26 cellular contexts compared by ENCODE assay signal in genomic region chr1:36692465-36692864, GRCh38.
"Had no signal": no experiment of that assay in that cellular context is flagged by ENCODE, and none has a peak within 500 bp of the region (broad histone marks: within the 10 kb centered on the region; RNA-seq: fewer than 3 reads in every experiment).

No MANE protein-coding gene starts in this region.

- H3K4me1 ChIP-seq: pancreas, psoas muscle, right lobe of liver, sigmoid colon, stomach, thyroid gland, tibial nerve, upper lobe of left lung, vagina had no signal

- H3K4me1 Mint-ChIP-seq: naive thymus-derived CD8-positive, alpha-beta T cell; nephron progenitor cell; neural crest cell; stimulated activated effector memory CD8-positive, alpha-beta T cell treated with anti-CD3 and anti-CD28 coated beads, Interleukin-12 subunit alpha, Interleukin-12 subunit beta, amount 100 ng/mL, for 72 hours; stimulated activated naive B cell treated with anti-CD40 and anti-IgM and Interleukin-4, amounts not matched to agents 10 μg/mL and 1 μg/mL and 100 μg/mL, for 72 hours had no signal

- H3K27me3 ChIP-seq: pancreas, right lobe of liver, thyroid gland, upper lobe of left lung, vagina had no signal

- H3K36me3 ChIP-seq: pancreas, right lobe of liver, sigmoid colon, stomach, thoracic aorta, thyroid gland, tibial nerve, upper lobe of left lung, vagina had no signal

- ATAC-seq: naive thymus-derived CD8-positive, alpha-beta T cell; natural killer cell treated with Interleukin-12 subunit alpha and Interleukin-12 subunit beta and Interleukin-15 and Interleukin-18, amount 100 ng/mL, for 72 hours; pancreas; psoas muscle; right cardiac atrium; right lobe of liver; stimulated activated effector memory CD8-positive, alpha-beta T cell treated with anti-CD3 and anti-CD28 coated beads, Interleukin-12 subunit alpha, Interleukin-12 subunit beta, amount 100 ng/mL, for 72 hours; stimulated activated naive B cell treated with anti-CD40 and anti-IgM and Interleukin-4, amounts not matched to agents 10 μg/mL and 1 μg/mL and 100 μg/mL, for 72 hours had no signal

- H3K4me3 Mint-ChIP-seq: naive thymus-derived CD8-positive, alpha-beta T cell; natural killer cell treated with Interleukin-12 subunit alpha and Interleukin-12 subunit beta and Interleukin-15 and Interleukin-18, amount 100 ng/mL, for 72 hours; nephron progenitor cell; neural crest cell; stimulated activated effector memory CD8-positive, alpha-beta T cell treated with anti-CD3 and anti-CD28 coated beads, Interleukin-12 subunit alpha, Interleukin-12 subunit beta, amount 100 ng/mL, for 72 hours; stimulated activated naive B cell treated with anti-CD40 and anti-IgM and Interleukin-4, amounts not matched to agents 10 μg/mL and 1 μg/mL and 100 μg/mL, for 72 hours; stimulated activated naive CD8-positive, alpha-beta T cell treated with anti-CD3 and anti-CD28 coated beads, Interleukin-15, Interleukin-2, amounts not matched to agents 100 ng/mL and 50 ng/mL, for 24 hours had no signal

- H3K9me3 Mint-ChIP-seq: naive thymus-derived CD8-positive, alpha-beta T cell; natural killer cell treated with Interleukin-12 subunit alpha and Interleukin-12 subunit beta and Interleukin-15 and Interleukin-18, amount 100 ng/mL, for 72 hours; nephron progenitor cell; neural crest cell; stimulated activated effector memory CD8-positive, alpha-beta T cell treated with anti-CD3 and anti-CD28 coated beads, Interleukin-12 subunit alpha, Interleukin-12 subunit beta, amount 100 ng/mL, for 72 hours; stimulated activated naive B cell treated with anti-CD40 and anti-IgM and Interleukin-4, amounts not matched to agents 10 μg/mL and 1 μg/mL and 100 μg/mL, for 72 hours; stimulated activated naive CD8-positive, alpha-beta T cell treated with anti-CD3 and anti-CD28 coated beads, Interleukin-15, Interleukin-2, amounts not matched to agents 100 ng/mL and 50 ng/mL, for 24 hours had no signal

- H3K9me3 ChIP-seq: pancreas, psoas muscle, right lobe of liver, sigmoid colon, stomach, thoracic aorta, thyroid gland, tibial nerve, upper lobe of left lung, vagina had no signal

- H3K27ac ChIP-seq: pancreas, psoas muscle, right lobe of liver, sigmoid colon, stomach, thoracic aorta, thyroid gland, tibial nerve, upper lobe of left lung, vagina had no signal

- H3K4me3 ChIP-seq: pancreas, psoas muscle, right lobe of liver, sigmoid colon, stomach, thoracic aorta, thyroid gland, tibial nerve, upper lobe of left lung, vagina had no signal

- H3K27ac Mint-ChIP-seq: naive thymus-derived CD8-positive, alpha-beta T cell; natural killer cell treated with Interleukin-12 subunit alpha and Interleukin-12 subunit beta and Interleukin-15 and Interleukin-18, amount 100 ng/mL, for 72 hours; nephron progenitor cell; progenitor cell of endocrine pancreas; stimulated activated effector memory CD8-positive, alpha-beta T cell treated with anti-CD3 and anti-CD28 coated beads, Interleukin-12 subunit alpha, Interleukin-12 subunit beta, amount 100 ng/mL, for 72 hours; stimulated activated naive B cell treated with anti-CD40 and anti-IgM and Interleukin-4, amounts not matched to agents 10 μg/mL and 1 μg/mL and 100 μg/mL, for 72 hours; stimulated activated naive CD8-positive, alpha-beta T cell treated with anti-CD3 and anti-CD28 coated beads, Interleukin-15, Interleukin-2, amounts not matched to agents 100 ng/mL and 50 ng/mL, for 24 hours had no signal

- DNase-seq: nephron progenitor cell; pancreas; psoas muscle; right cardiac atrium; right lobe of liver; sigmoid colon; small intestine; stimulated activated CD4-positive, alpha-beta T cell treated with anti-CD3 and anti-CD28 coated beads, Interleukin-15, amount 100 ng/mL, for 24 hours; stimulated activated CD4-positive, alpha-beta T cell treated with anti-CD3 and anti-CD28 coated beads, Interleukin-2, amount 100 ng/mL, for 24 hours; stimulated activated CD4-positive, alpha-beta T cell treated with anti-CD3 and anti-CD28 coated beads, Interleukin-2, amount 100 ng/mL, for 48 hours; stimulated activated CD4-positive, alpha-beta T cell treated with anti-CD3 and anti-CD28 coated beads, Interleukin-4, amount 100 ng/mL, for 24 hours; stimulated activated naive B cell treated with anti-CD40 and anti-IgM and Interleukin-4, amounts not matched to agents 10 μg/mL and 1 μg/mL and 100 μg/mL, for 72 hours; stimulated activated naive CD4-positive, alpha-beta T cell treated with Interleukin-2 at 50 U/mL for 16 hours; stomach; thyroid gland; trophoblast cell had no signal

- H3K36me3 Mint-ChIP-seq: naive thymus-derived CD8-positive, alpha-beta T cell; natural killer cell treated with Interleukin-12 subunit alpha and Interleukin-12 subunit beta and Interleukin-15 and Interleukin-18, amount 100 ng/mL, for 72 hours; stimulated activated effector memory CD8-positive, alpha-beta T cell treated with anti-CD3 and anti-CD28 coated beads, Interleukin-12 subunit alpha, Interleukin-12 subunit beta, amount 100 ng/mL, for 72 hours; stimulated activated naive B cell treated with anti-CD40 and anti-IgM and Interleukin-4, amounts not matched to agents 10 μg/mL and 1 μg/mL and 100 μg/mL, for 72 hours had no signal
